ENCODE assay signal across 24 cellular contexts in genomic region chr12:86530996-86531655, GRCh38.
"Had no signal": no experiment of that assay in that cellular context is flagged by ENCODE, and none has a peak within 500 bp of the region (broad histone marks: within the 10 kb centered on the region; RNA-seq: fewer than 3 reads in every experiment).

No MANE protein-coding gene starts in this region.

- H3K4me1 ChIP-seq: ascending aorta, foreskin keratinocyte, left lung, thyroid gland, upper lobe of right lung had no signal

- H3K4me3 Mint-ChIP-seq: activated naive CD4-positive, alpha-beta T cell treated with anti-CD3 and anti-CD28 coated beads, Interleukin-2, amount 50 U/mL, for 24 hours; endodermal cell; immature natural killer cell; naive thymus-derived CD4-positive, alpha-beta T cell; neural crest cell; stimulated activated naive CD8-positive, alpha-beta T cell treated with anti-CD3 and anti-CD28 coated beads, Interleukin-15, Interleukin-2, amounts not matched to agents 100 ng/mL and 50 ng/mL, for 24 hours had no signal

- ATAC-seq: foreskin keratinocyte; left lung; naive thymus-derived CD4-positive, alpha-beta T cell; right cardiac atrium; upper lobe of right lung had no signal

- H3K4me1 Mint-ChIP-seq: activated naive CD4-positive, alpha-beta T cell treated with anti-CD3 and anti-CD28 coated beads, Interleukin-2, amount 50 U/mL, for 24 hours; immature natural killer cell; naive thymus-derived CD4-positive, alpha-beta T cell; neural crest cell had no signal

- H3K36me3 Mint-ChIP-seq: immature natural killer cell; naive thymus-derived CD4-positive, alpha-beta T cell had no signal

- H3K27ac Mint-ChIP-seq: activated naive CD4-positive, alpha-beta T cell treated with anti-CD3 and anti-CD28 coated beads, Interleukin-2, amount 50 U/mL, for 24 hours; endodermal cell; immature natural killer cell; naive thymus-derived CD4-positive, alpha-beta T cell; stimulated activated naive CD8-positive, alpha-beta T cell treated with anti-CD3 and anti-CD28 coated beads, Interleukin-15, Interleukin-2, amounts not matched to agents 100 ng/mL and 50 ng/mL, for 24 hours had no signal

- H3K4me3 ChIP-seq: ascending aorta, coronary artery, left lung, lung, thyroid gland, upper lobe of right lung had no signal

- H3K9me3 ChIP-seq: ascending aorta, thyroid gland, upper lobe of right lung had no signal

- H3K36me3 ChIP-seq: ascending aorta, left lung, thyroid gland, upper lobe of right lung had no signal

- H3K27ac ChIP-seq: ascending aorta, coronary artery, epithelial cell of prostate, foreskin keratinocyte, left lung, thyroid gland, upper lobe of right lung, VCaP had no signal

- DNase-seq: activated CD4-positive, alpha-beta T cell treated with anti-CD3 and anti-CD28 coated beads, Interleukin-2, amount 50 U/mL, for 1 hour; activated CD4-positive, CD25-positive, alpha-beta regulatory T cell treated with anti-CD3 and anti-CD28 coated beads, Interleukin-2, amount 50 U/mL, for 72 hours; activated gamma-delta T cell treated with Interleukin-2 at 50 U/mL for 16 hours; activated T-cell treated with anti-CD3 and anti-CD28 coated beads, Interleukin-2, amount 50 U/mL, for 1 hour; endodermal cell; immature natural killer cell; kidney glomerular epithelial cell; left lung; naive thymus-derived CD4-positive, alpha-beta T cell; right cardiac atrium; stimulated activated CD4-positive, alpha-beta T cell treated with anti-CD3 and anti-CD28 coated beads, Interleukin-12 subunit alpha, Interleukin-12 subunit beta, amount 100 ng/mL, for 4 hours; stimulated activated CD4-positive, alpha-beta T cell treated with anti-CD3 and anti-CD28 coated beads, Interleukin-4, amount 100 ng/mL, for 4 hours; substantia nigra; thyroid gland; upper lobe of right lung had no signal

- H3K27me3 ChIP-seq: ascending aorta, foreskin keratinocyte, left lung, thyroid gland, upper lobe of right lung had no signal

- H3K27me3 Mint-ChIP-seq: activated naive CD4-positive, alpha-beta T cell treated with anti-CD3 and anti-CD28 coated beads, Interleukin-2, amount 50 U/mL, for 24 hours; naive thymus-derived CD4-positive, alpha-beta T cell; stimulated activated naive CD8-positive, alpha-beta T cell treated with anti-CD3 and anti-CD28 coated beads, Interleukin-15, Interleukin-2, amounts not matched to agents 100 ng/mL and 50 ng/mL, for 24 hours had no signal

- H3K9me3 Mint-ChIP-seq: endodermal cell; stimulated activated naive CD8-positive, alpha-beta T cell treated with anti-CD3 and anti-CD28 coated beads, Interleukin-15, Interleukin-2, amounts not matched to agents 100 ng/mL and 50 ng/mL, for 24 hours had no signal
